25 cellular contexts compared by ENCODE assay signal in genomic region chr14:99599440-99599839, GRCh38. TPM values are rescaled to one million over a fixed set of nuclear protein-coding genes. Genes with fewer than 3 reads are reported as not detected.
A peak's percentile ranks its signal among the peaks of the same experiment; 100 is the strongest.
DNase-seq lines count a peak whose midpoint lies in the region; ATAC-seq and TF ChIP-seq lines count a peak whose summit lies in the region.
"Had no signal": no experiment of that assay in that cellular context is flagged by ENCODE, and none has a peak within 500 bp of the region (broad histone marks: within the 10 kb centered on the region; RNA-seq: fewer than 3 reads in every experiment).

No MANE protein-coding gene starts in this region.

- H3K4me3 Mint-ChIP-seq in brain: peak overlapping the region in 3 of 5 experiments; percentile 40 to 59 (median 57)
- H3K4me3 Mint-ChIP-seq: activated naive CD8-positive, alpha-beta T cell treated with anti-CD3 and anti-CD28 coated beads, Interleukin-2, amount 50 U/mL, for 24 hours; activated T-cell treated with anti-CD3 and anti-CD28 coated beads, Interleukin-2, amount 50 U/mL, for 4 hours had no signal

- H3K27me3 ChIP-seq in heart left ventricle (peaks cover 0 to 18% (median 0%) of the 10 kb centered on the region in 9 donors), right atrium auricular region (no peaks in the 10 kb centered on the region), right lobe of liver (no peaks in the 10 kb centered on the region), transverse colon (no peaks in the 10 kb centered on the region)
- H3K27me3 ChIP-seq: thyroid gland had no signal

- H3K4me3 ChIP-seq in heart left ventricle (no peak overlapping the region), right atrium auricular region (no peak overlapping the region), right lobe of liver (no peak overlapping the region), transverse colon (no peak overlapping the region)
- H3K4me3 ChIP-seq: prostate gland, thyroid gland had no signal

- peaks cover 26 to 93% (median 82%) of the 10 kb centered on the region in 12 donors for H3K4me1 ChIP-seq in heart left ventricle
- H3K4me1 ChIP-seq in right atrium auricular region: peaks cover 2 to 88% of the 10 kb centered on the region in 2 donors
- peaks cover 0 to 52% (median 27%) of the 10 kb centered on the region in 4 donors for H3K4me1 ChIP-seq in right lobe of liver
- H3K4me1 ChIP-seq in transverse colon: peaks cover 67 to 90% (median 86%) of the 10 kb centered on the region in 4 donors

- no peak for TF ChIP-seq CTCF in heart left ventricle (IDR thresholded peaks at IDR 0.05)
- TF ChIP-seq CTCF in right atrium auricular region (IDR thresholded peaks at IDR 0.05): no peak
- no peak for TF ChIP-seq CTCF in brain (conservative IDR thresholded peaks at IDR 0.05)
- no peak for TF ChIP-seq CTCF in right lobe of liver (IDR thresholded peaks at IDR 0.05)
- TF ChIP-seq CTCF in transverse colon (IDR thresholded peaks at IDR 0.05): no peak

- peaks cover 68% of the 10 kb centered on the region for H3K4me1 Mint-ChIP-seq in brain

- no peaks in the 10 kb centered on the region for H3K9me3 ChIP-seq in heart left ventricle
- no peaks in the 10 kb centered on the region for H3K9me3 ChIP-seq in right atrium auricular region
- no peaks in the 10 kb centered on the region for H3K9me3 ChIP-seq in right lobe of liver
- H3K9me3 ChIP-seq in transverse colon: no peaks in the 10 kb centered on the region
- H3K9me3 ChIP-seq: prostate gland, thyroid gland had no signal

- 86 to 96% (median 89%) methylated on average over 6 of the region's 6 CpGs for WGBS in heart left ventricle, 4 donors
- 0% methylated on average over 1 of the region's 6 CpGs for WGBS in right lobe of liver (ENCODE audit: insufficient coverage, low coverage, low lambda C conversion rate, missing lambda C conversion rate)
- 80% methylated on average over 6 of the region's 6 CpGs; no CpG with 5 or more reads in 1 of the 2 donors for WGBS in transverse colon (ENCODE audit: low coverage in 1 of 2), 2 donors

- TF ChIP-seq EP300 in transverse colon (IDR thresholded peaks at IDR 0.05; ENCODE audit: low read depth): no peak

- H3K27me3 Mint-ChIP-seq in brain: peaks cover 18% of the 10 kb centered on the region
- H3K27me3 Mint-ChIP-seq: CD4-positive, alpha-beta memory T cell had no signal

- H3K27ac ChIP-seq in heart left ventricle: peak overlapping the region in 10 of 12 donors; percentile 49 to 77 (median 70)
- no peak overlapping the region for H3K27ac ChIP-seq in right atrium auricular region
- peak overlapping the region in 2 of 3 donors; percentile 81 to 94 for H3K27ac ChIP-seq in right lobe of liver
- H3K27ac ChIP-seq in transverse colon: peak overlapping the region; percentile 88 to 90 (median 88)
- H3K27ac ChIP-seq: prostate gland had no signal

- no peaks in the 10 kb centered on the region for H3K36me3 ChIP-seq in heart left ventricle
- no peaks in the 10 kb centered on the region for H3K36me3 ChIP-seq in right atrium auricular region
- H3K36me3 ChIP-seq in right lobe of liver: no peaks in the 10 kb centered on the region
- no peaks in the 10 kb centered on the region for H3K36me3 ChIP-seq in transverse colon
- H3K36me3 ChIP-seq: prostate gland, thyroid gland had no signal

- no peaks in the 10 kb centered on the region for H3K36me3 Mint-ChIP-seq in brain
- H3K36me3 Mint-ChIP-seq: CD4-positive, alpha-beta memory T cell had no signal

- no peak for ATAC-seq in heart left ventricle
- no peak for ATAC-seq in right lobe of liver
- ATAC-seq: activated naive CD8-positive, alpha-beta T cell treated with anti-CD3 and anti-CD28 coated beads, Interleukin-2, amount 50 U/mL, for 24 hours; activated T-cell treated with anti-CD3 and anti-CD28 coated beads, Interleukin-2, amount 50 U/mL, for 4 hours; left cardiac atrium; SK-N-SH treated with all-trans-retinoic acid at 6 μM for 48 hours; stimulated activated naive CD8-positive, alpha-beta T cell treated with anti-CD3 and anti-CD28 coated beads, Interleukin-15, Interleukin-2, amounts not matched to agents 100 U/mL and 50 U/mL, for 24 hours had no signal

- intact Hi-C loops in heart left ventricle (cut with DNase I): loop anchor here in 1 of 10 donors (2.0 kb wide), 1 partner anchor 37 kb away; no protein-coding TSS in a partner anchor
- intact Hi-C loops in right lobe of liver (cut with DNase I): no loop called here
- intact Hi-C loops in transverse colon (cut with DNase I; ENCODE audit: low total_unique reads): no loop called here

- DNase-seq in heart left ventricle: no peak
- no peak for DNase-seq in right atrium auricular region (ENCODE audit: low spot score)
- no peak for DNase-seq in right lobe of liver
- DNase-seq in transverse colon: no peak
- no peak for DNase-seq in ecto neural progenitor cell (ENCODE audit: low spot score)
- no peak for DNase-seq in SIG-M5 treated with dmso at 0.1 percent for 504 hours (lab: John Stamatoyannopoulos, UW; ENCODE audit: unreplicated experiment)
- DNase-seq in activated gamma-delta T cell treated with Interleukin-2 at 50 U/mL for 16 hours: no peak
- DNase-seq: 8988T; activated CD4-positive, alpha-beta T cell treated with anti-CD3 and anti-CD28 coated beads, Interleukin-2, amount 50 U/mL, for 1 hour; activated naive CD8-positive, alpha-beta T cell treated with anti-CD3 and anti-CD28 coated beads, Interleukin-2, amount 50 U/mL, for 24 hours; activated T-cell treated with anti-CD3 and anti-CD28 coated beads, Interleukin-2, amount 50 U/mL, for 4 hours; CD4-positive, alpha-beta memory T cell; effector CD8-positive, alpha-beta T cell; erythroblast; foreskin fibroblast; Kasumi-1; left cardiac atrium; mesenchymal stem cell; NCI-H446 treated with DMSO at 0.1 percent for 48 hours; stimulated activated naive CD8-positive, alpha-beta T cell treated with anti-CD3 and anti-CD28 coated beads, Interleukin-15, Interleukin-2, amounts not matched to agents 100 U/mL and 50 U/mL, for 24 hours; T-helper 2 cell; thyroid gland had no signal

- TF ChIP-seq POLR2A in heart left ventricle (IDR thresholded peaks at IDR 0.05): no peak
- no peak for TF ChIP-seq POLR2A in right lobe of liver (IDR thresholded peaks at IDR 0.05)
- TF ChIP-seq POLR2A in transverse colon (IDR thresholded peaks at IDR 0.05): no peak

- H3K9me3 Mint-ChIP-seq in brain: peaks cover 0 to 3% (median 0%) of the 10 kb centered on the region in 5 experiments
- H3K9me3 Mint-ChIP-seq: activated naive CD8-positive, alpha-beta T cell treated with anti-CD3 and anti-CD28 coated beads, Interleukin-2, amount 50 U/mL, for 24 hours; activated T-cell treated with anti-CD3 and anti-CD28 coated beads, Interleukin-2, amount 50 U/mL, for 4 hours; CD4-positive, alpha-beta memory T cell had no signal

- in situ Hi-C loops in transverse colon (cut with MboI; ENCODE audit: low pct_ligation_motif_present in 1 of 4, low pct_unique_long_range_greater_than_20kb in 1 of 4, low sequenced_read_pairs in 3 of 4): no loop called here

- peak overlapping the region in 3 of 5 experiments; percentile 16 to 74 (median 48) for H3K27ac Mint-ChIP-seq in brain
- H3K27ac Mint-ChIP-seq: activated naive CD8-positive, alpha-beta T cell treated with anti-CD3 and anti-CD28 coated beads, Interleukin-2, amount 50 U/mL, for 24 hours had no signal

RNA-seq across cellular contexts. Expression of gene CCDC85C, which starts 4.6 kb away (rescaled TPM):
- total RNA-seq in heart left ventricle: 10 to 100 TPM; 22.5 to 45.4 (median 29.2) TPM
- 10 to 100 TPM; 29.7 to 43.5 TPM for polyA plus RNA-seq in heart left ventricle
- total RNA-seq in right atrium auricular region: 10 to 100 TPM; 17.1 to 17.7 TPM
- 41.4 TPM for polyA plus RNA-seq in brain (ENCODE audit: insufficient read depth, low read depth, low replicate concordance)
- 10 to 100 TPM; 13.6 to 32.8 (median 21.8) TPM for total RNA-seq in right lobe of liver
- total RNA-seq in transverse colon: 10 to 100 TPM; 19.3 to 55.4 (median 45.7) TPM

RNA-seq across cellular contexts. Expression of gene HHIPL1, which starts 45.5 kb away (rescaled TPM):
- total RNA-seq in heart left ventricle: 1 to 10 TPM in 8 of 9 donors, under 1 TPM in 1; 0.75 to 3.1 (median 1.5) TPM
- polyA plus RNA-seq in heart left ventricle: under 1 TPM; 0.34 to 0.86 TPM
- total RNA-seq in right atrium auricular region: 1 to 10 TPM; 1.8 to 2.4 TPM
- 3.1 TPM for polyA plus RNA-seq in brain (ENCODE audit: insufficient read depth, low read depth, low replicate concordance)
- 1 to 10 TPM in 1 of 6 experiments, under 1 TPM in 5; 0.43 to 1.4 (median 0.66) TPM for total RNA-seq in right lobe of liver
- total RNA-seq in transverse colon: 10 to 100 TPM in 1 of 4 donors, under 1 TPM in 3; 0.40 to 31.0 (median 0.87) TPM
- total RNA-seq: activated T-cell treated with anti-CD3 and anti-CD28 coated beads, Interleukin-2, amount 50 U/mL, for 4 hours had no signal
- polyA plus RNA-seq: CD4-positive, alpha-beta memory T cell had no signal

Comparison
In these comparisons a context has a peak if more than half of its experiments do, and no peak if none do; other contexts are left out.
1. H3K27ac ChIP-seq: peak in heart left ventricle (10 of 12), right lobe of liver (2 of 3) and transverse colon (4 of 4); none in right atrium auricular region (0 of 2).